24 cellular contexts compared by ENCODE assay signal in genomic region chr4:177177446-177178160, GRCh38.
A peak's percentile ranks its signal among the peaks of the same experiment; 100 is the strongest.
DNase-seq lines count a peak whose midpoint lies in the region; FAIRE-seq and TF ChIP-seq lines count a peak whose summit lies in the region.
"Had no signal": no experiment of that assay in that cellular context is flagged by ENCODE, and none has a peak within 500 bp of the region (broad histone marks: within the 10 kb centered on the region; RNA-seq: fewer than 3 reads in every experiment).

No MANE protein-coding gene starts in this region.

- H3K27ac ChIP-seq in astrocyte (ENCODE audit: low read depth, low read length) = no peak overlapping the region
- peak overlapping the region in 3 of 4 donors; percentile 22 to 51 (median 50) for H3K27ac ChIP-seq in sigmoid colon
- H3K27ac ChIP-seq: BLaER1 treated with 17β-estradiol and CSF1 and Interleukin-3, amounts not matched to agents 10 nM and 100 nM; cardiac muscle cell; vagina had no signal

- H3K4me3 ChIP-seq in AG10803 (ENCODE audit: low read length) (no peak overlapping the region), astrocyte (ENCODE audit: insufficient read depth, low read depth, low read length) (no peak overlapping the region), sigmoid colon (no peak overlapping the region)
- H3K4me3 ChIP-seq: BLaER1 treated with 17β-estradiol and CSF1 and Interleukin-3, amounts not matched to agents 10 nM and 100 nM; cardiac muscle cell; vagina had no signal

- no peaks in the 10 kb centered on the region for H3K9me3 Mint-ChIP-seq in astrocyte (ENCODE audit: unreplicated experiment)
- H3K9me3 Mint-ChIP-seq: activated naive CD4-positive, alpha-beta T cell treated with anti-CD3 and anti-CD28 coated beads, Interleukin-2, amount 10 ng/mL, durations not matched to agents 7 days and 5 days had no signal

- H3K27me3 ChIP-seq in astrocyte (ENCODE audit: insufficient read depth, low read length) = no peaks in the 10 kb centered on the region
- no peaks in the 10 kb centered on the region for H3K27me3 ChIP-seq in sigmoid colon
- H3K27me3 ChIP-seq: BLaER1 treated with 17β-estradiol and CSF1 and Interleukin-3, amounts not matched to agents 10 nM and 100 nM; cardiac muscle cell; vagina had no signal

- H3K4me3 Mint-ChIP-seq in astrocyte (ENCODE audit: unreplicated experiment) = no peak overlapping the region
- H3K4me3 Mint-ChIP-seq: activated CD8-positive, alpha-beta memory T cell treated with anti-CD3 and anti-CD28 coated beads, Interleukin-2, amount 10 ng/mL, durations not matched to agents 7 days and 5 days; activated naive CD4-positive, alpha-beta T cell treated with anti-CD3 and anti-CD28 coated beads, Interleukin-2, amount 10 ng/mL, durations not matched to agents 7 days and 5 days; effector memory CD8-positive, alpha-beta T cell; T-helper 17 cell had no signal

- H3K4me1 ChIP-seq in astrocyte (ENCODE audit: insufficient read depth, low read length) = no peaks in the 10 kb centered on the region
- H3K4me1 ChIP-seq in sigmoid colon = peaks cover 0 to 10% (median 7%) of the 10 kb centered on the region in 4 donors
- H3K4me1 ChIP-seq: BLaER1 treated with 17β-estradiol and CSF1 and Interleukin-3, amounts not matched to agents 10 nM and 100 nM; vagina had no signal

- TF ChIP-seq EP300 in sigmoid colon (IDR thresholded peaks at IDR 0.05) = no peak

- H3K9me3 ChIP-seq in astrocyte (ENCODE audit: insufficient read depth, low read depth, low read length) (no peaks in the 10 kb centered on the region), sigmoid colon (no peaks in the 10 kb centered on the region)
- H3K9me3 ChIP-seq: BLaER1 treated with 17β-estradiol and CSF1 and Interleukin-3, amounts not matched to agents 10 nM and 100 nM; vagina had no signal

- intact Hi-C loops in sigmoid colon (cut with DNase I) = no loop called here

- H3K4me1 Mint-ChIP-seq in astrocyte (ENCODE audit: low read depth, unreplicated experiment) = no peaks in the 10 kb centered on the region
- H3K4me1 Mint-ChIP-seq: activated CD8-positive, alpha-beta memory T cell treated with anti-CD3 and anti-CD28 coated beads, Interleukin-2, amount 10 ng/mL, durations not matched to agents 7 days and 5 days; activated naive CD4-positive, alpha-beta T cell treated with anti-CD3 and anti-CD28 coated beads, Interleukin-2, amount 10 ng/mL, durations not matched to agents 7 days and 5 days; T-helper 17 cell had no signal

- H3K9ac ChIP-seq in astrocyte (ENCODE audit: low read length) = no peak overlapping the region
- H3K9ac ChIP-seq: BLaER1 treated with 17β-estradiol and CSF1 and Interleukin-3, amounts not matched to agents 10 nM and 100 nM had no signal

- FAIRE-seq in astrocyte (lab: Jason Lieb, UNC) = no peak
- FAIRE-seq: GM19239 had no signal

- no peak overlapping the region for H3K4me2 ChIP-seq in astrocyte (ENCODE audit: low read length)
- H3K4me2 ChIP-seq: BLaER1 treated with 17β-estradiol and CSF1 and Interleukin-3, amounts not matched to agents 10 nM and 100 nM had no signal

- no peaks in the 10 kb centered on the region for H3K79me2 ChIP-seq in astrocyte (ENCODE audit: insufficient read depth, low read length)

- DNase-seq in AG10803 (ENCODE audit: low read depth) (peak; percentile 85), astrocyte (ENCODE audit: low read depth) (peak; percentile 48), fibroblast of the conjunctiva (ENCODE audit: low read depth) (peak; percentile 33), sigmoid colon (no peak), activated gamma-delta T cell (lab: John Stamatoyannopoulos, UW) (no peak), activated T-cell treated with anti-CD3 and anti-CD28 coated beads for 4 hours (no peak), ecto neural progenitor cell (ENCODE audit: low spot score) (no peak)
- no peak for DNase-seq in activated T-cell treated with anti-CD3 and anti-CD28 coated beads, Interleukin-2, amount 50 U/mL, for 1 hour
- DNase-seq: activated CD8-positive, alpha-beta memory T cell treated with anti-CD3 and anti-CD28 coated beads, Interleukin-2, amount 10 ng/mL, durations not matched to agents 7 days and 5 days; activated naive CD4-positive, alpha-beta T cell treated with anti-CD3 and anti-CD28 coated beads, Interleukin-2, amount 10 ng/mL, durations not matched to agents 7 days and 5 days; DMS 273 treated with DMSO at 0.1 percent for 48 hours; effector memory CD8-positive, alpha-beta T cell; glutamatergic neuron; islet precursor cell; Karpas-422; NCI-H146; NCI-H446; Right ventricle myocardium superior; stimulated activated naive CD8-positive, alpha-beta T cell treated with anti-CD3 and anti-CD28 coated beads, Interleukin-15, Interleukin-2, amounts not matched to agents 100 U/mL and 50 U/mL, for 24 hours; T-helper 17 cell had no signal

- TF ChIP-seq CTCF in AG10803 (conservative IDR thresholded peaks at IDR 0.05; ENCODE audit: low read length) = no peak
- no peak for TF ChIP-seq CTCF in astrocyte (IDR thresholded peaks at IDR 0.05; ENCODE audit: insufficient read depth, low read depth, low read length)
- no peak for TF ChIP-seq CTCF in sigmoid colon (IDR thresholded peaks at IDR 0.05)

- no peaks in the 10 kb centered on the region for H3K36me3 Mint-ChIP-seq in astrocyte (ENCODE audit: low read depth, unreplicated experiment)
- H3K36me3 Mint-ChIP-seq: activated CD8-positive, alpha-beta memory T cell treated with anti-CD3 and anti-CD28 coated beads, Interleukin-2, amount 10 ng/mL, durations not matched to agents 7 days and 5 days; activated naive CD4-positive, alpha-beta T cell treated with anti-CD3 and anti-CD28 coated beads, Interleukin-2, amount 10 ng/mL, durations not matched to agents 7 days and 5 days had no signal

- WGBS in sigmoid colon, 2 donors = 49 to 72% methylated on average over 1 of the region's 1 CpG

- H3K27me3 Mint-ChIP-seq in astrocyte (ENCODE audit: low read depth, unreplicated experiment) = no peaks in the 10 kb centered on the region
- H3K27me3 Mint-ChIP-seq: activated CD8-positive, alpha-beta memory T cell treated with anti-CD3 and anti-CD28 coated beads, Interleukin-2, amount 10 ng/mL, durations not matched to agents 7 days and 5 days; activated naive CD4-positive, alpha-beta T cell treated with anti-CD3 and anti-CD28 coated beads, Interleukin-2, amount 10 ng/mL, durations not matched to agents 7 days and 5 days; effector memory CD8-positive, alpha-beta T cell; T-helper 17 cell had no signal

- H2AFZ ChIP-seq in astrocyte (ENCODE audit: low read depth, low read length) = no peak overlapping the region

- TF ChIP-seq POLR2A in sigmoid colon (IDR thresholded peaks at IDR 0.05) = no peak

- no peak overlapping the region for H3K27ac Mint-ChIP-seq in astrocyte (ENCODE audit: unreplicated experiment)
- H3K27ac Mint-ChIP-seq: activated CD8-positive, alpha-beta memory T cell treated with anti-CD3 and anti-CD28 coated beads, Interleukin-2, amount 10 ng/mL, durations not matched to agents 7 days and 5 days; activated naive CD4-positive, alpha-beta T cell treated with anti-CD3 and anti-CD28 coated beads, Interleukin-2, amount 10 ng/mL, durations not matched to agents 7 days and 5 days; effector memory CD8-positive, alpha-beta T cell; T-helper 17 cell had no signal

- H4K20me1 ChIP-seq in astrocyte (ENCODE audit: insufficient read depth, low read length) = no peaks in the 10 kb centered on the region
- H4K20me1 ChIP-seq: BLaER1 treated with 17β-estradiol and CSF1 and Interleukin-3, amounts not matched to agents 10 nM and 100 nM had no signal

- H3K36me3 ChIP-seq in astrocyte (ENCODE audit: insufficient read depth, low read length) (no peaks in the 10 kb centered on the region), sigmoid colon (no peaks in the 10 kb centered on the region)
- H3K36me3 ChIP-seq: BLaER1 treated with 17β-estradiol and CSF1 and Interleukin-3, amounts not matched to agents 10 nM and 100 nM; cardiac muscle cell; vagina had no signal

Comparison
In these comparisons a context has a peak if more than half of its experiments do, and no peak if none do; other contexts are left out.
1. DNase-seq: peak in AG10803 (single experiment), astrocyte (single experiment) and fibroblast of the conjunctiva (single experiment); none in sigmoid colon (single experiment), activated T-cell treated with anti-CD3 and anti-CD28 coated beads, Interleukin-2, amount 50 U/mL, for 1 hour (single experiment), activated gamma-delta T cell (single experiment), activated T-cell treated with anti-CD3 and anti-CD28 coated beads for 4 hours (single experiment) and ecto neural progenitor cell (single experiment).